Comparison of ENCODE assay signal across 19 cellular contexts in genomic region chr7:81688622-81689411, GRCh38.
DNase-seq lines count a peak whose midpoint lies in the region; ATAC-seq, FAIRE-seq and TF ChIP-seq lines count a peak whose summit lies in the region.
"Had no signal": no experiment of that assay in that cellular context is flagged by ENCODE, and none has a peak within 500 bp of the region (broad histone marks: within the 10 kb centered on the region; RNA-seq: fewer than 3 reads in every experiment).

No MANE protein-coding gene starts in this region.

- H3K27ac ChIP-seq in GM12878 (ENCODE audit: control insufficient read depth, insufficient read depth): no peak overlapping the region
- H3K27ac ChIP-seq: cardiac muscle cell, right atrium auricular region had no signal

- no peak for TF ChIP-seq CTCF in GM12878 (IDR thresholded peaks at IDR 0.05 in 2 of 3, conservative IDR thresholded peaks at IDR 0.05 in 1 of 3; ENCODE audit: control insufficient read depth in 2 of 3, extremely low read depth in 1 of 3, insufficient read depth in 1 of 3, low read depth in 3 of 3, low read length in 3 of 3)

- TF ChIP-seq RAD21 in GM12878 (IDR thresholded peaks at IDR 0.05; ENCODE audit: insufficient read depth, low read depth, low read length): no peak

- RAD21 ChIA-PET in GM12878 (lab: Charles Lee; ENCODE audit: unreplicated experiment): no interaction called here

- no peak overlapping the region for H3K9ac ChIP-seq in GM12878 (ENCODE audit: control insufficient read depth, insufficient read depth, low read length)

- FAIRE-seq in GM12878 (lab: Jason Lieb, UNC) (no peak), urothelium cell line (lab: Jason Lieb, UNC) (peak; percentile 13)

- H3K4me1 ChIP-seq in GM12878 (ENCODE audit: control insufficient read depth, insufficient read depth, low read length): no peaks in the 10 kb centered on the region

- SMC1A ChIA-PET in GM12878 (lab: Charles Lee; ENCODE audit: uncharacterized antibody, unreplicated experiment): interaction anchor here (0.6 to 5.1 kb wide), 8 partner anchors 12 to 773 kb away, joined by 3 to 20 read pairs (median 4); no protein-coding TSS in a partner anchor

- intact Hi-C loops in GM12878 (cut with micrococcal nuclease; ENCODE audit: unreplicated experiment) (no loop called here), left colon (cut with DNase I, micrococcal nuclease) (no loop called here)

- H2AFZ ChIP-seq in GM12878 (ENCODE audit: control insufficient read depth, low read depth, low read length): no peak overlapping the region

- in situ Hi-C loops in GM12878 (cut with MboI): no loop called here

- H3K27me3 ChIP-seq in GM12878 (replicated peaks in 1 of 2; ENCODE audit: control insufficient read depth in 2 of 2, insufficient read depth in 2 of 2, low read length in 1 of 2): no peaks in the 10 kb centered on the region
- H3K27me3 ChIP-seq: cardiac muscle cell, esophagus squamous epithelium, right atrium auricular region had no signal

- no peak overlapping the region for H3K4me3 ChIP-seq in GM12878
- H3K4me3 ChIP-seq: cardiac muscle cell, esophagus squamous epithelium, right atrium auricular region had no signal

- peak; percentile 11 for DNase-seq in SIG-M5 treated with dmso at 0.1 percent for 504 hours (lab: John Stamatoyannopoulos, UW; ENCODE audit: unreplicated experiment)
- DNase-seq in SIG-M5 (lab: John Stamatoyannopoulos, UW): no peak
- DNase-seq in NCI-H524 (lab: John Stamatoyannopoulos, UW): peak; percentile 41 to 84
- DNase-seq in GM12878 (ENCODE audit: low read depth, low spot score): no peak
- no peak for DNase-seq in urothelium cell line (ENCODE audit: low spot score)
- no peak for DNase-seq in stimulated activated CD4-positive, alpha-beta T cell treated with anti-CD3 and anti-CD28 coated beads, Interleukin-4, amount 100 ng/mL, for 4 hours
- DNase-seq in left colon: no peak
- DNase-seq in HCEC 1CT: no peak
- DNase-seq: activated CD4-positive, alpha-beta T cell treated with anti-CD3 and anti-CD28 coated beads, Interleukin-2, amount 50 U/mL, for 48 hours; activated naive CD8-positive, alpha-beta T cell treated with anti-CD3 and anti-CD28 coated beads, Interleukin-2, amount 50 U/mL, for 24 hours; activated T-cell treated with anti-CD3 and anti-CD28 coated beads, Interleukin-2, amount 50 U/mL, for 48 hours; COR-L47; esophagus squamous epithelium; GF-D8; GOT3; islet precursor cell; NCI-H187 treated with DMSO at 0.1 percent for 48 hours had no signal

- no peak for TF ChIP-seq POLR2A in GM12878 (IDR thresholded peaks at IDR 0.05; ENCODE audit: low read depth, low read length)

- no peak for TF ChIP-seq EP300 in GM12878 (IDR thresholded peaks at IDR 0.05; ENCODE audit: borderline replicate concordance in 1 of 2, control insufficient read depth in 1 of 2, low read depth in 2 of 2, low read length in 2 of 2)

- WGBS in GM12878 (ENCODE audit: insufficient coverage, insufficient replicate concordance, low lambda C conversion rate, missing lambda C conversion rate): 46% methylated on average over 4 of the region's 4 CpGs

- H3K36me3 ChIP-seq in GM12878 (ENCODE audit: control insufficient read depth in 2 of 2, insufficient read depth in 2 of 2, low read length in 1 of 2): no peaks in the 10 kb centered on the region
- H3K36me3 ChIP-seq: cardiac muscle cell, esophagus squamous epithelium, right atrium auricular region had no signal

- no peak overlapping the region for H3K4me2 ChIP-seq in GM12878 (ENCODE audit: control insufficient read depth, insufficient read depth)

- no peaks in the 10 kb centered on the region for H3K9me3 ChIP-seq in GM12878 (replicated peaks; ENCODE audit: control insufficient read depth, insufficient read depth, low read length)
- H3K9me3 ChIP-seq: esophagus squamous epithelium, right atrium auricular region had no signal

- no peaks in the 10 kb centered on the region for H4K20me1 ChIP-seq in GM12878 (ENCODE audit: control insufficient read depth, insufficient read depth)

- ATAC-seq in GM12878 (no peak), left colon (no peak)
- ATAC-seq: activated naive CD8-positive, alpha-beta T cell treated with anti-CD3 and anti-CD28 coated beads, Interleukin-2, amount 50 U/mL, for 24 hours had no signal

- H3K79me2 ChIP-seq in GM12878 (ENCODE audit: control insufficient read depth, insufficient read depth, low read length): no peaks in the 10 kb centered on the region

- no TSS peak for BruUV-seq in GM12878 (replicated peaks; lab: Mats Ljungman, UMichigan)

- CTCF ChIA-PET in GM12878 (lab: Yijun Ruan, JAX): interaction anchor here (0.7 kb wide), 1 partner anchor 8 kb away, joined by 3 read pairs; no protein-coding TSS in a partner anchor

- POLR2A ChIA-PET in GM12878 (lab: Charles Lee): no interaction called here

TF ChIP-seq in GM12878, 131 proteins besides CTCF, POLR2A, EP300 and RAD21:
- peak; percentile 15; the same call in 1 of the 2 replicates for TF ChIP-seq MTA2 (IDR thresholded peaks at IDR 0.05; ENCODE audit: low read depth)
- TF ChIP-seq IKZF2 (IDR thresholded peaks at IDR 0.05): 0 out of 4 replicates have a peak, but pooled peaks of 1 of the 2 experiments have one; percentile 26
- no peak for TF ChIP-seq FOXK2 (IDR thresholded peaks at IDR 0.05)
- TF ChIP-seq CBX3 (IDR thresholded peaks at IDR 0.05; ENCODE audit: borderline replicate concordance, low read depth): no peak

Comparison
In these comparisons a context has a peak if more than half of its experiments do, and no peak if none do; other contexts are left out.
1. DNase-seq: peak in SIG-M5 treated with dmso at 0.1 percent for 504 hours (single experiment) and NCI-H524 (2 of 2); none in SIG-M5 (single experiment), GM12878 (single experiment), urothelium cell line (single experiment), stimulated activated CD4-positive, alpha-beta T cell treated with anti-CD3 and anti-CD28 coated beads, Interleukin-4, amount 100 ng/mL, for 4 hours (0 of 2), left colon (0 of 2) and HCEC 1CT (single experiment).